ENCODE assay signal across 8 cellular contexts in genomic region chr21:39518055-39518844, GRCh38.
DNase-seq lines count a peak whose midpoint lies in the region; ATAC-seq and TF ChIP-seq lines count a peak whose summit lies in the region.

No MANE protein-coding gene starts in this region.

- TF ChIP-seq EP300 in gastroesophageal sphincter (IDR thresholded peaks at IDR 0.05): no peak

- DNase-seq in CMK (ENCODE audit: low read depth): peak; percentile 53
- peak; percentile 44 for DNase-seq in LHCN-M2 (ENCODE audit: low read depth)
- peak; percentile 7 for DNase-seq in Panc1 (ENCODE audit: low read depth, low spot score)
- DNase-seq in osteocyte (ENCODE audit: extremely low spot score, unreplicated experiment): no peak

- H3K36me3 ChIP-seq in Panc1 (ENCODE audit: control insufficient read depth, insufficient read depth, low read length) (no peaks in the 10 kb centered on the region), gastroesophageal sphincter (no peaks in the 10 kb centered on the region)

- H3K4me1 Mint-ChIP-seq in activated T-helper 17 cell treated with anti-CD3 and anti-CD28 coated beads, Interleukin-2, amount 50 U/mL, for 72 hours: no peaks in the 10 kb centered on the region
- no peaks in the 10 kb centered on the region for H3K4me1 Mint-ChIP-seq in osteocyte (ENCODE audit: unreplicated experiment)

- POLR2A ChIA-PET in Panc1 (lab: Charles Lee): interaction anchor here (0.6 kb wide), 1 partner anchor 49 kb away, joined by 3 read pairs; no protein-coding TSS in a partner anchor

- H3K27ac Mint-ChIP-seq in activated T-helper 17 cell treated with anti-CD3 and anti-CD28 coated beads, Interleukin-2, amount 50 U/mL, for 72 hours: no peak overlapping the region
- H3K27ac Mint-ChIP-seq in osteocyte (ENCODE audit: unreplicated experiment): no peak overlapping the region

- intact Hi-C loops in Panc1 (cut with micrococcal nuclease; ENCODE audit: unreplicated experiment): loop anchor here (1.0 kb wide), 1 partner anchor 198 kb away; no protein-coding TSS in a partner anchor

- no peak for TF ChIP-seq POLR2A in gastroesophageal sphincter (IDR thresholded peaks at IDR 0.05)

- in situ Hi-C loops in Panc1 (cut with HindIII; ENCODE audit: low pct_unique_long_range_greater_than_20kb, low sequenced_read_pairs): no loop called here

- H3K27me3 ChIP-seq in Panc1 (ENCODE audit: control insufficient read depth, insufficient read depth, low read length) (no peaks in the 10 kb centered on the region), gastroesophageal sphincter (no peaks in the 10 kb centered on the region)

- no peak overlapping the region for H3K27ac ChIP-seq in Panc1 (ENCODE audit: low read length)
- no peak overlapping the region for H3K27ac ChIP-seq in gastroesophageal sphincter

- H3K27me3 Mint-ChIP-seq in activated T-helper 17 cell treated with anti-CD3 and anti-CD28 coated beads, Interleukin-2, amount 50 U/mL, for 72 hours: peaks cover 4% of the 10 kb centered on the region
- peaks cover 35% of the 10 kb centered on the region for H3K27me3 Mint-ChIP-seq in osteocyte (ENCODE audit: unreplicated experiment)

- H3K9me3 Mint-ChIP-seq in activated T-helper 17 cell treated with anti-CD3 and anti-CD28 coated beads, Interleukin-2, amount 50 U/mL, for 72 hours: no peaks in the 10 kb centered on the region
- no peaks in the 10 kb centered on the region for H3K9me3 Mint-ChIP-seq in osteocyte (ENCODE audit: unreplicated experiment)

- H3K9me3 ChIP-seq in Panc1 (ENCODE audit: control insufficient read depth, insufficient read depth, low read depth, low read length) (no peaks in the 10 kb centered on the region), gastroesophageal sphincter (no peaks in the 10 kb centered on the region)

- ATAC-seq in GM19438 (IDR thresholded peaks at IDR 0.05; ENCODE audit: low read depth, unreplicated experiment) (peak; percentile 62), Panc1 (peak; percentile 91), gastroesophageal sphincter (peak; percentile 46), GM21367 (IDR thresholded peaks at IDR 0.05; ENCODE audit: unreplicated experiment) (no peak)
- peak; percentile 56 for ATAC-seq in activated T-helper 17 cell treated with anti-CD3 and anti-CD28 coated beads, Interleukin-2, amount 50 U/mL, for 72 hours (replicated peaks)

- peak; percentile 83 for TF ChIP-seq CTCF in Panc1 (IDR thresholded peaks at IDR 0.05)
- TF ChIP-seq CTCF in gastroesophageal sphincter (IDR thresholded peaks at IDR 0.05): peak; percentile 60 to 92 (median 80)
- TF ChIP-seq CTCF in osteocyte (IDR thresholded peaks at IDR 0.05): peak; percentile 92

- BruUV-seq in Panc1 (replicated peaks; lab: Mats Ljungman, UMichigan): no TSS peak

- H3K4me3 ChIP-seq in Panc1 (ENCODE audit: low read depth in 2 of 2, low read length in 2 of 2) (no peak overlapping the region), gastroesophageal sphincter (no peak overlapping the region)

- H3K4me1 ChIP-seq in Panc1 (ENCODE audit: control insufficient read depth, insufficient read depth, low read length): no peaks in the 10 kb centered on the region
- H3K4me1 ChIP-seq in gastroesophageal sphincter: peaks cover 0 to 7% (median 0%) of the 10 kb centered on the region in 3 donors

- no peak overlapping the region for H3K4me3 Mint-ChIP-seq in activated T-helper 17 cell treated with anti-CD3 and anti-CD28 coated beads, Interleukin-2, amount 50 U/mL, for 72 hours
- H3K4me3 Mint-ChIP-seq in osteocyte (ENCODE audit: unreplicated experiment): no peak overlapping the region

- CTCF ChIA-PET in Panc1 (lab: Charles Lee): interaction anchor here (0.5 to 0.8 kb wide), 2 partner anchors 10 to 35 kb away, joined by 3 read pairs; no protein-coding TSS in a partner anchor

- 13 to 25% methylated on average over 8 to 12 of the region's 13 CpGs for WGBS in gastroesophageal sphincter (ENCODE audit: low coverage in 1 of 2), 2 donors

- no peaks in the 10 kb centered on the region for H3K36me3 Mint-ChIP-seq in activated T-helper 17 cell treated with anti-CD3 and anti-CD28 coated beads, Interleukin-2, amount 50 U/mL, for 72 hours (ENCODE audit: low read depth)
- no peaks in the 10 kb centered on the region for H3K36me3 Mint-ChIP-seq in osteocyte (ENCODE audit: unreplicated experiment)
